ENCODE assay signal across 8 cellular contexts in the genomic region with DNA sequence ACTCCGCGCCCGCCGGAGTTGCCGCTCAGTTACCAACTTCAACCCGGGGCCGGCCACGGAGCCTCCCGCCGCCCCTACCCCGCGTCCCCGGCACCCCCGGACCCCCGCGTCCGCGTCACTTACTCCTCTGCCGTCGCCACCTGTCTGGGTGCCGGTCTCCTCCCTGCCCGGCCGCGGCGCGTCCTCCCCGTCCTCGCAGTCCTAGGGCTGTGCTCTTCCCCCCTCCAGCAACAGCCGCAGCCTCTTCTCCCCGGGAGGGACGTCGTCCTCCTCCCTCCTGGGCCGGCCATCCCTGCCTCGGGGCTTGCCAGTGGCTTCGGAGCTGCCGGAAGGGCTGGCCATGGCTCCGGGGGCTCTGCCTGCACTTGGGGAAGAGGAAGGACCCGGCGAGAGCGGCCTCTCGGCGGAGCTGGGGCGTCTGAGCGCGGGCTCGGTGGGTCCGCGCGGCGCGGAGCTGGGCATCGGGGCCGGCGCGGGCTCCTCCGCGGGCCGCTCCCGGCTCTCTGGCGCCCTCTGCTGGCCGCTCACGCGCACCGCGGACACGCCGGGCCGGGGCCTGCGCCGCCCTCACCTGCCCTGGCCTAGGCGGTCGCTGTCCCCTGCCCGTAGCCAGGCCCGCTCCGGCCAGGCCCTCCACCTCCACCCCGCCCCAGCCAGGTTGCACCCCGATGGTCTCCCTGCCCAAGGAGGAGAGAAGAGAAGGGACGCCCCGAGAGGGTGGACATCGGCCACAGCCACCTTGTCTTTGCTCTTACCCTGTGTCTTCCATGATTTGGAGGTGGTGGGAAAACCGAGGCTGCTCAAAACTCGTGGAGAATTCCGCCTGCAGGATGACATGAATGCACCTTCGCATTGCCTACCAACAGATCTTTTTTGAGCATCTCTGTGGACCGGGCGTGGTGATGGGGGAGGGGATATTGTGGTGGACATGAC. TPM values are rescaled to one million over a fixed set of nuclear protein-coding genes. Genes with fewer than 3 reads are reported as not detected.
DNase-seq lines count a peak whose midpoint lies in the region; ATAC-seq and TF ChIP-seq lines count a peak whose summit lies in the region.
"Not testable (repeated sequence)": the region's sequence is repeated elsewhere in the genome, so short reads cannot be mapped to it uniquely, and the experiment has no call there.

No MANE protein-coding gene starts in this region.

- intact Hi-C loops in right cardiac atrium (cut with DNase I) = not testable (repeated sequence)

- H3K4me3 Mint-ChIP-seq in CD4-positive, CD25-positive, alpha-beta regulatory T cell = peak overlapping the region in 2 of 4 donors; percentile 52 to 83

- not testable (repeated sequence) for H3K4me3 ChIP-seq in CD4-positive, CD25-positive, alpha-beta regulatory T cell (ENCODE audit: low read depth, low read length)
- H3K4me3 ChIP-seq in right cardiac atrium (ENCODE audit: low read length) (peak overlapping the region; percentile 30), osteoblast (ENCODE audit: insufficient read depth, low read length) (peak overlapping the region; percentile 73)

- H3K27me3 Mint-ChIP-seq in CD4-positive, CD25-positive, alpha-beta regulatory T cell = peaks cover 50% of the 10 kb centered on the region

- not testable (repeated sequence) for H3K9me3 ChIP-seq in CD4-positive, CD25-positive, alpha-beta regulatory T cell (ENCODE audit: control insufficient read depth in 2 of 2, low read length in 2 of 2); right cardiac atrium (ENCODE audit: control insufficient read depth, low read length); osteoblast (ENCODE audit: low read depth, low read length)

- H3K27ac Mint-ChIP-seq in CD4-positive, CD25-positive, alpha-beta regulatory T cell = peak overlapping the region in 1 of 3 donors; percentile 40

- not testable (repeated sequence) for H4K20me1 ChIP-seq in osteoblast (ENCODE audit: insufficient read depth, low read length)

- H3K9me3 Mint-ChIP-seq in CD4-positive, CD25-positive, alpha-beta regulatory T cell = not testable (repeated sequence)

- 4% methylated on average over 75 of the region's 86 CpGs for WGBS in right cardiac atrium

- H2AFZ ChIP-seq in osteoblast (ENCODE audit: low read length) = peak overlapping the region; percentile 62

- peak; percentile 31 for TF ChIP-seq CTCF in osteoblast (IDR thresholded peaks at IDR 0.05; ENCODE audit: extremely low read depth, low read depth, low read length)

- not testable (repeated sequence) for H3K4me1 Mint-ChIP-seq in CD4-positive, CD25-positive, alpha-beta regulatory T cell

- not testable (repeated sequence) for H3K36me3 Mint-ChIP-seq in CD4-positive, CD25-positive, alpha-beta regulatory T cell

- peak overlapping the region; percentile 51 for H3K4me2 ChIP-seq in osteoblast (ENCODE audit: insufficient read depth, low read length)

- H3K36me3 ChIP-seq in CD4-positive, CD25-positive, alpha-beta regulatory T cell (ENCODE audit: control insufficient read depth, insufficient read depth, low read length); osteoblast (ENCODE audit: insufficient read depth, low read length): not testable (repeated sequence)

- not testable (repeated sequence) for H3K4me1 ChIP-seq in CD4-positive, CD25-positive, alpha-beta regulatory T cell (ENCODE audit: control insufficient read depth, insufficient read depth, low read length, poor library complexity, severe bottlenecking); right cardiac atrium (ENCODE audit: control insufficient read depth, insufficient read depth, low read length); osteoblast (ENCODE audit: insufficient read depth, low read length)

- in situ Hi-C loops in T47D (cut with HindIII; ENCODE audit: low pct_unique_long_range_greater_than_20kb, low sequenced_read_pairs) = not testable (repeated sequence)

- ATAC-seq in CD4-positive, CD25-positive, alpha-beta regulatory T cell (ENCODE audit: low read depth in 2 of 2); right cardiac atrium: not testable (repeated sequence)

- H3K27ac ChIP-seq in CD4-positive, CD25-positive, alpha-beta regulatory T cell (ENCODE audit: insufficient read depth, low read length, poor library complexity, severe bottlenecking); right cardiac atrium (ENCODE audit: low read length): not testable (repeated sequence)
- H3K27ac ChIP-seq in osteoblast (ENCODE audit: low read depth, low read length) = peak overlapping the region; percentile 45

- not testable (repeated sequence) for H3K27me3 ChIP-seq in CD4-positive, CD25-positive, alpha-beta regulatory T cell (ENCODE audit: control insufficient read depth, insufficient read depth, low read length); right cardiac atrium (ENCODE audit: control insufficient read depth, insufficient read depth); osteoblast (ENCODE audit: insufficient read depth, low read length)

- DNase-seq in CD4-positive, CD25-positive, alpha-beta regulatory T cell = peak; percentile 30 to 67 (median 42)
- DNase-seq in HK-2 (ENCODE audit: unreplicated experiment) = peak; percentile 69
- peak; percentile 14 for DNase-seq in NOMO-1 treated with DMSO at 0.1 percent for 48 hours (lab: John Stamatoyannopoulos, UW; ENCODE audit: unreplicated experiment)
- peak; percentile 33 to 58 for DNase-seq in activated CD4-positive, alpha-beta T cell treated with anti-CD3 and anti-CD28 coated beads, Interleukin-2, amount 50 U/mL, for 24 hours (ENCODE audit: low read depth in 1 of 2, low spot score in 1 of 2)
- DNase-seq in T47D (ENCODE audit: low read depth in 1 of 2, low spot score in 1 of 2) = peak; percentile 48 to 49
- peak; percentile 34 to 82 (median 79) for DNase-seq in right cardiac atrium
- not testable (repeated sequence) for DNase-seq in osteoblast (ENCODE audit: insufficient read length, low spot score, missing footprints)
- DNase-seq in stimulated activated CD8-positive, alpha-beta memory T cell treated with anti-CD3 and anti-CD28 coated beads, Interleukin-7, amount 100 ng/mL, for 1 hour (ENCODE audit: low read depth in 2 of 2) = peak; percentile 32 to 50

- H3K79me2 ChIP-seq in osteoblast (ENCODE audit: insufficient read depth, low read length) = peaks cover 30% of the 10 kb centered on the region

RNA-seq across cellular contexts. Expression of gene TRH, which starts 28.4 kb away (rescaled TPM):
- total RNA-seq in CD4-positive, CD25-positive, alpha-beta regulatory T cell = not detected
- not detected for polyA plus RNA-seq in CD4-positive, CD25-positive, alpha-beta regulatory T cell
- total RNA-seq in right cardiac atrium (not detected), osteoblast (under 0.01 TPM in 2 replicates)
- polyA plus RNA-seq in right cardiac atrium = not detected
